ENCODE assay signal across 1 cellular context in the genomic region with DNA sequence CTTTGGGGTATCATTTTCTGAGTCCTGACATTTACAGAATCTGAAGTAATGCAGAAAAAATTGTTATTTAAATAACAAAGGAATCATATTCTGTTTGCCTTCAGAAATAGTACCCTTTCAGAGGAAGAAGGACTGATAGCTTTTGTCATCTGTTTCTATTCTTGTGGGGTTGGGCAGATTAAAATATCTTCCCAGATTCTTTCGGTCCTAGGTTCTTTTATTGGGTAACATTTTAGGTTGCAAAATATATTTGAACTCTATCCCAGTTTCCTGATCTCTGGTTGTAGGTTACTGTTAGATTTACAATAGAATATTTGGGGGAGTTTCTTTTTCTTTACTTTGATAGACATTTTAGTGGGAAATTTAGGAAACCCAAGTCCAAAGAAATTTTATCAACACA.
TF ChIP-seq lines count a peak whose summit lies in the region.

No MANE protein-coding gene starts in this region.

TF ChIP-seq in IMR-90, 13 proteins besides CTCF, POLR2A, EP300 and RAD21:
- no peak for TF ChIP-seq MAFK (IDR thresholded peaks at IDR 0.05; ENCODE audit: low read depth, low read length)
- peak; percentile 10; the same call in 1 of the 2 replicates for TF ChIP-seq CEBPB (IDR thresholded peaks at IDR 0.05; ENCODE audit: low read depth, low read length)
